19 cellular contexts compared by ENCODE assay signal in genomic region chr1:46802081-46802480, GRCh38. TPM values are rescaled to one million over a fixed set of nuclear protein-coding genes. Genes with fewer than 3 reads are reported as not detected.
"Had no signal": no experiment of that assay in that cellular context is flagged by ENCODE, and none has a peak within 500 bp of the region (broad histone marks: within the 10 kb centered on the region; RNA-seq: fewer than 3 reads in every experiment).

No MANE protein-coding gene starts in this region.

- H3K36me3 Mint-ChIP-seq: activated naive CD4-positive, alpha-beta T cell treated with anti-CD3 and anti-CD28 coated beads, Interleukin-2, amount 50 U/mL, for 72 hours; neural progenitor cell had no signal

- H3K4me3 Mint-ChIP-seq: central memory CD8-positive, alpha-beta T cell; dendritic cell treated with granulocyte-macrophage colony-stimulating factor and Interleukin-4, amounts not matched to agents 40 ng/mL and 50 ng/mL, for 4 days; neural progenitor cell; stimulated activated naive CD8-positive, alpha-beta T cell treated with anti-CD3 and anti-CD28 coated beads, Interleukin-15, amount 100 ng/mL, for 72 hours had no signal

- H3K9me3 ChIP-seq: body of pancreas, ovary had no signal

- H3K9me3 Mint-ChIP-seq: activated naive CD4-positive, alpha-beta T cell treated with anti-CD3 and anti-CD28 coated beads, Interleukin-2, amount 50 U/mL, for 72 hours; central memory CD8-positive, alpha-beta T cell; dendritic cell treated with granulocyte-macrophage colony-stimulating factor and Interleukin-4, amounts not matched to agents 40 ng/mL and 50 ng/mL, for 4 days; neural progenitor cell; stimulated activated naive CD8-positive, alpha-beta T cell treated with anti-CD3 and anti-CD28 coated beads, Interleukin-15, amount 100 ng/mL, for 72 hours had no signal

- H3K4me1 Mint-ChIP-seq: central memory CD8-positive, alpha-beta T cell; neural progenitor cell; stimulated activated naive CD8-positive, alpha-beta T cell treated with anti-CD3 and anti-CD28 coated beads, Interleukin-15, amount 100 ng/mL, for 72 hours had no signal

- H3K4me2 ChIP-seq: neural progenitor cell had no signal

- H3K27me3 ChIP-seq: body of pancreas, neural progenitor cell, ovary had no signal

- H3K9ac ChIP-seq: neural progenitor cell had no signal

- H3K27ac Mint-ChIP-seq: activated naive CD4-positive, alpha-beta T cell treated with anti-CD3 and anti-CD28 coated beads, Interleukin-2, amount 50 U/mL, for 72 hours; dendritic cell treated with granulocyte-macrophage colony-stimulating factor and Interleukin-4, amounts not matched to agents 40 ng/mL and 50 ng/mL, for 4 days; neural progenitor cell; stimulated activated naive CD8-positive, alpha-beta T cell treated with anti-CD3 and anti-CD28 coated beads, Interleukin-15, amount 100 ng/mL, for 72 hours had no signal

- H2AFZ ChIP-seq: neural progenitor cell had no signal

- H3K36me3 ChIP-seq: neural progenitor cell, ovary had no signal

- H3K27ac ChIP-seq: body of pancreas, neural progenitor cell, ovary had no signal

- H3K4me3 ChIP-seq: body of pancreas, neural progenitor cell, ovary had no signal

- DNase-seq: activated CD4-positive, alpha-beta T cell treated with anti-CD3 and anti-CD28 coated beads, Interleukin-2, amount 50 U/mL, for 4 hours; activated T-cell treated with anti-CD3 and anti-CD28 coated beads, Interleukin-2, amount 50 U/mL, for 1 hour; amniotic stem cell; body of pancreas; hypothalamus; mesenchymal stem cell; ovary; stimulated activated CD4-positive, alpha-beta T cell treated with anti-CD3 and anti-CD28 coated beads, Interleukin-15, amount 100 ng/mL, for 24 hours; stimulated activated CD4-positive, alpha-beta T cell treated with anti-CD3 and anti-CD28 coated beads, Interleukin-4, amount 100 ng/mL, for 24 hours; stimulated activated naive CD8-positive, alpha-beta T cell treated with anti-CD3 and anti-CD28 coated beads, Interleukin-15, amount 100 ng/mL, for 72 hours had no signal

- ATAC-seq: activated CD4-positive, CD25-positive, alpha-beta regulatory T cell treated with anti-CD3 and anti-CD28 coated beads, Interleukin-2, amount 50 U/mL, for 24 hours; activated naive CD4-positive, alpha-beta T cell treated with anti-CD3 and anti-CD28 coated beads, Interleukin-2, amount 50 U/mL, for 72 hours; body of pancreas; stimulated activated naive CD8-positive, alpha-beta T cell treated with anti-CD3 and anti-CD28 coated beads, Interleukin-15, amount 100 ng/mL, for 72 hours had no signal

- H3K4me1 ChIP-seq: body of pancreas, neural progenitor cell had no signal

RNA-seq across cellular contexts. Expression of gene CYP4B1, which starts 3.2 kb away (rescaled TPM):
- total RNA-seq: activated naive CD4-positive, alpha-beta T cell treated with anti-CD3 and anti-CD28 coated beads, Interleukin-2, amount 50 U/mL, for 72 hours; epithelial cell of proximal tubule; glomerular endothelial cell; myocyte; T-helper 2 cell treated with Interferon-gamma antibody and Interleukin-4, amounts not matched to agents 100 ng/mL and 5 ng/mL, for 36 hours had no signal
